33 cellular contexts compared by ENCODE assay signal in the genomic region with DNA sequence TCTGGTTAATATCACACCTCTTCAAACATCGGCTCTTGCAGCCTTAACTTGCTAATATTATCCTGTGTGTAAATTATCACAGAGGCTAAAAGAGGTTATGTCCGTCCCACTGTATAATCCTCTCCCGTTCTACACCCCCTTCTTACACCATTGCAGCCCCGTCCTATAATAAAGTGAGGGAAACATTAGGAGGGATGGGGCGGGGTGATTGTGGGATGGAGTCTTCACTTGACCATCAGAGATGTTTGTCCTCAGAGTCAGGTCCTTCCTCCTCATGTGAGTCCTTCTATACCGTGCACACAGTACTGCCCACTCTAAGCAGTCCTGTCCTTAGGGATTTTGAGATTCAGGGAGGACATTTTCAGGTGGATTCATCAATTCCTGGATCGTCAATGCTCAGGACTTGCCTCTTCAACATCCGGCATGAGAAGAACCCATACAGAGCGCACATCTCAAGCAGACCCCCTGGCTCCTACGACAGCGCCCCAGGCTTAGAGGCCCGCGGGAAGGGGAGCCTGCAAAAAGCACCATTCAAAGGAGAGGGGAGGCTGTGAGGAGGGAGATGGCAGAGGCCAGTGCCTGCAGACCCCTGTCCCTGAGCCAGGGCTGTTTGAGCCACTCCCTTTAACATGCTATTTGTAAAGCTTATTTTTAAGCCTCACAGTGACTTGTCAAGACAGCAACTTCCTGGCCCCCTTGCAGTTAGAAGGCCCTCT. TPM values are rescaled to one million over a fixed set of nuclear protein-coding genes. Genes with fewer than 3 reads are reported as not detected.
"Had no signal": no experiment of that assay in that cellular context is flagged by ENCODE, and none has a peak within 500 bp of the region (broad histone marks: within the 10 kb centered on the region; RNA-seq: fewer than 3 reads in every experiment).

No MANE protein-coding gene starts in this region.

- H3K4me3 ChIP-seq: adrenal gland, body of pancreas, gastrocnemius medialis had no signal

- DNase-seq: activated CD4-positive, alpha-beta memory T cell treated with anti-CD3 and anti-CD28 coated beads for 36 hours; activated CD4-positive, alpha-beta T cell treated with anti-CD3 and anti-CD28 coated beads for 36 hours; activated CD4-positive, alpha-beta T cell treated with anti-CD3 and anti-CD28 coated beads, Interleukin-2, amount 10 ng/mL, durations not matched to agents 24 days and 14 days; activated CD4-positive, CD25-positive, alpha-beta regulatory T cell; activated CD4-positive, CD25-positive, alpha-beta regulatory T cell treated with anti-CD3 and anti-CD28 coated beads, Interleukin-2, amount 50 U/mL, for 72 hours; activated CD8-positive, alpha-beta memory T cell treated with anti-CD3 and anti-CD28 coated beads, Interleukin-2, amount 10 ng/mL, durations not matched to agents 7 days and 5 days; activated CD8-positive, alpha-beta memory T cell treated with anti-CD3 and anti-CD28 coated beads, Interleukin-2, amount 50 U/mL, for 4 hours; activated CD8-positive, alpha-beta T cell treated with anti-CD3 and anti-CD28 coated beads, Interleukin-2, amount 10 ng/mL, durations not matched to agents 7 days and 5 days; activated effector memory CD4-positive, alpha-beta T cell treated with anti-CD3 and anti-CD28 coated beads, Interleukin-2, amount 50 U/mL, for 16 hours; activated naive CD4-positive, alpha-beta T cell treated with anti-CD3 and anti-CD28 coated beads for 36 hours; activated naive CD8-positive, alpha-beta T cell treated with anti-CD3 and anti-CD28 coated beads for 36 hours; activated naive CD8-positive, alpha-beta T cell treated with anti-CD3 and anti-CD28 coated beads, Interleukin-2, amount 50 U/mL, for 24 hours; activated T-cell treated with anti-CD3 and anti-CD28 coated beads, Interleukin-2, amount 50 U/mL, for 1 hour; activated T-cell treated with anti-CD3 and anti-CD28 coated beads, Interleukin-2, amount 50 U/mL, for 48 hours; adrenal gland; amygdala; aorta; body of pancreas; caudate nucleus; effector memory CD4-positive, alpha-beta T cell; endodermal cell; foreskin keratinocyte; gastrocnemius medialis; glutamatergic neuron; T-helper 2 cell had no signal

- H3K27me3 ChIP-seq: body of pancreas, gastrocnemius medialis had no signal

- ATAC-seq: activated CD4-positive, alpha-beta T cell treated with anti-CD3 and anti-CD28 coated beads for 36 hours; activated CD8-positive, alpha-beta memory T cell treated with anti-CD3 and anti-CD28 coated beads, Interleukin-2, amount 10 ng/mL, durations not matched to agents 7 days and 5 days; activated CD8-positive, alpha-beta T cell treated with anti-CD3 and anti-CD28 coated beads, Interleukin-2, amount 10 ng/mL, durations not matched to agents 7 days and 5 days; activated naive CD8-positive, alpha-beta T cell treated with anti-CD3 and anti-CD28 coated beads, Interleukin-2, amount 50 U/mL, for 24 hours; body of pancreas; esophagus mucosa; foreskin keratinocyte; gastrocnemius medialis had no signal

- H3K4me1 ChIP-seq: adrenal gland, body of pancreas, foreskin keratinocyte had no signal

- H3K9me3 ChIP-seq: adrenal gland, body of pancreas, gastrocnemius medialis had no signal

- H3K36me3 ChIP-seq: adrenal gland, gastrocnemius medialis had no signal

- H3K27ac ChIP-seq: adrenal gland, body of pancreas, foreskin keratinocyte, gastrocnemius medialis had no signal

RNA-seq across cellular contexts. Expression of a gene that starts 42.8 kb away (rescaled TPM):
- total RNA-seq: activated CD4-positive, alpha-beta memory T cell treated with anti-CD3 and anti-CD28 coated beads for 36 hours; activated CD4-positive, alpha-beta T cell treated with anti-CD3 and anti-CD28 coated beads for 36 hours; activated CD4-positive, alpha-beta T cell treated with anti-CD3 and anti-CD28 coated beads, Interleukin-2, amount 10 ng/mL, durations not matched to agents 24 days and 14 days; activated CD8-positive, alpha-beta memory T cell treated with anti-CD3 and anti-CD28 coated beads for 36 hours; activated CD8-positive, alpha-beta memory T cell treated with anti-CD3 and anti-CD28 coated beads, Interleukin-2, amount 10 ng/mL, durations not matched to agents 7 days and 5 days; activated CD8-positive, alpha-beta T cell treated with anti-CD3 and anti-CD28 coated beads, Interleukin-2, amount 10 ng/mL, durations not matched to agents 7 days and 5 days; activated naive CD4-positive, alpha-beta T cell treated with anti-CD3 and anti-CD28 coated beads for 36 hours; activated naive CD8-positive, alpha-beta T cell treated with anti-CD3 and anti-CD28 coated beads for 36 hours; activated T-helper 1 cell treated with anti-CD3 and anti-CD28 coated beads, Interleukin-12 subunit alpha, Interleukin-12 subunit beta, Interleukin-2, Interleukin-4 antibody, amounts not matched to agents 30 ng/mL and 10 ng/mL and 1 ng/mL, durations not matched to agents 14 hours and 24 hours and 36 hours; activated T-helper 2 cell treated with anti-CD3 and anti-CD28 coated beads, Interferon-gamma antibody, Interleukin-2, Interleukin-4, amounts not matched to agents 10 μg/mL and 5 μg/mL and 100 μg/mL, durations not matched to agents 14 hours and 24 hours and 36 hours; adrenal gland; aorta; body of pancreas; chondrocyte; dermis microvascular lymphatic vessel endothelial cell; endodermal cell; epithelial cell of proximal tubule; esophagus mucosa; foreskin keratinocyte; T-helper 1 cell treated with Interleukin-12 subunit alpha and Interleukin-12 subunit beta and Interleukin-4 antibody, amounts not matched to agents 30 ng/mL and 1 ng/mL, for 36 hours had no signal
- polyA plus RNA-seq: adrenal gland, aorta, foreskin keratinocyte had no signal
